1 cellular context compared by ENCODE assay signal in genomic region chr1:245961137-245961540, GRCh38.
TF ChIP-seq lines count a peak whose summit lies in the region.

No MANE protein-coding gene starts in this region.

TF ChIP-seq in SK-N-SH, 30 proteins besides CTCF, POLR2A, EP300 and RAD21 (continued from another document):
- TF ChIP-seq ZBTB33 (IDR thresholded peaks at IDR 0.05; ENCODE audit: borderline replicate concordance, low read depth) = no peak
- TF ChIP-seq POLR2AphosphoS5 (IDR thresholded peaks at IDR 0.05; ENCODE audit: low read depth, low read length) = 0 out of 2 replicates have a peak, but pooled peaks have one; percentile 27
- TF ChIP-seq MEF2A (IDR thresholded peaks at IDR 0.05; ENCODE audit: borderline replicate concordance, low read depth) = no peak
- no peak for TF ChIP-seq YY1 (IDR thresholded peaks at IDR 0.05; ENCODE audit: low read depth)
- TF ChIP-seq TAF1 (IDR thresholded peaks at IDR 0.05; ENCODE audit: borderline replicate concordance, low read depth, low read length) = no peak
- TF ChIP-seq ELF1 (IDR thresholded peaks at IDR 0.05) = no peak
- TF ChIP-seq EZH2phosphoT487 (IDR thresholded peaks at IDR 0.05; ENCODE audit: borderline replicate concordance, low read depth) = no peak
- TF ChIP-seq SIN3A (IDR thresholded peaks at IDR 0.05; ENCODE audit: borderline replicate concordance, low read depth, low read length) = no peak
- no peak for TF ChIP-seq FOSL2 (IDR thresholded peaks at IDR 0.05; ENCODE audit: borderline replicate concordance, low read depth)
- no peak for TF ChIP-seq MAX (IDR thresholded peaks at IDR 0.05; ENCODE audit: low read depth)
- no peak for TF ChIP-seq RCOR1 (IDR thresholded peaks at IDR 0.05; ENCODE audit: low read length)
- no peak for TF ChIP-seq GABPA (IDR thresholded peaks at IDR 0.05; ENCODE audit: low read depth)
- TF ChIP-seq CHD2 (IDR thresholded peaks at IDR 0.05; ENCODE audit: low read length, partially characterized antibody) = no peak
- TF ChIP-seq NFIC (IDR thresholded peaks at IDR 0.05; ENCODE audit: borderline replicate concordance) = no peak
- TF ChIP-seq FOXJ3 (CRISPR knock-in tag; IDR thresholded peaks at IDR 0.05) = no peak
- TF ChIP-seq PBX3 (IDR thresholded peaks at IDR 0.05) = peak; percentile 65
- no peak for TF ChIP-seq USF2 (IDR thresholded peaks at IDR 0.05; ENCODE audit: borderline replicate concordance, low read depth, low read length)
- no peak for TF ChIP-seq RFX5 (IDR thresholded peaks at IDR 0.05; ENCODE audit: low read length)
